Comparison of ENCODE assay signal across 8 cellular contexts in the genomic region with DNA sequence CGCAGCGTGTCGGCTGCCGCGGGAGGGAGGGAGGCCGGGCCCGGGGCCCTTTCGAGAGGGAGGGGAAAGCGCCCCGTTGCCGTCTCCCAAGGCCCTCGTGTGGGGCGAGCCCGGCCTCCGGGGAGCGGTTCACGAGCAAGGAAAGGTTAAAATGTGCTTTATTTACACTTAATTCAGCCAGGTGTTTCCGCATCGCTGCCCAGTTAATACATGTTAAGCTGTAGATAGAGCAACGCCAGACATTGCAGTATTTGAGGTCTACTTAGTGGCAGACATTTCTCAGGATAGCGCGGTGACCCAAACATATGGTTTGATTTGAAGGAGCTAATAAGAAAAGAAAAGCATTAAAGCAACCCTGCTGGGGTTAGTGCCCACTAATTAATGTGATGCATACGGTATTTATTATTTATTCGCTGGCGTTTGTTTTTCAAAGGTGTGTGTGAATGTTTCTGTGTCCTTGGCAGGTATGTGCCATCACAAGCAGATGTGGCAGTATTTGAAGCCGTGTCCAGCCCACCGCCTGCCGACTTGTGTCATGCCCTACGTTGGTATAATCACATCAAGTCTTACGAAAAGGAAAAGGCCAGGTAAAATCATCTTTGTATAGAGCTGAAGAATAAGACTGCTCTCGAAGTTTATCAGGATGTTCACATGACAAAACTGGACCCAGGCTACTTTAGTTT. TPM values are rescaled to one million over a fixed set of nuclear protein-coding genes. Genes with fewer than 3 reads are reported as not detected.
DNase-seq lines count a peak whose midpoint lies in the region; ATAC-seq and TF ChIP-seq lines count a peak whose summit lies in the region.

No MANE protein-coding gene starts in this region.

- peaks cover 48% of the 10 kb centered on the region for H4K20me1 ChIP-seq in BLaER1

- peak overlapping the region in 1 of 2 experiments; percentile 78 for H3K4ac ChIP-seq in mesenchymal stem cell (ENCODE audit: low read depth in 1 of 2, low read length in 2 of 2)

- H2BK15ac ChIP-seq in mesenchymal stem cell (ENCODE audit: low read depth, poor library complexity, severe bottlenecking), result no peak overlapping the region

- peaks cover 2% of the 10 kb centered on the region for H3K79me1 ChIP-seq in mesenchymal stem cell (replicated peaks; ENCODE audit: low read length, poor library complexity, severe bottlenecking)

- peak overlapping the region; percentile 15 for H2BK120ac ChIP-seq in mesenchymal stem cell (ENCODE audit: low read depth, low read length)

- ATAC-seq in GM18868 (IDR thresholded peaks at IDR 0.05; ENCODE audit: unreplicated experiment) (peak; percentile 47), HG03064 (IDR thresholded peaks at IDR 0.05; ENCODE audit: low read depth, unreplicated experiment) (peak; percentile 48), RWPE2 (ENCODE audit: low read depth) (peak; percentile 38; the same call in 2 of the 3 replicates)

- H3K27me3 ChIP-seq in BLaER1 (no peaks in the 10 kb centered on the region), RWPE2 (ENCODE audit: insufficient read depth, poor library complexity, severe bottlenecking) (no peaks in the 10 kb centered on the region), mesenchymal stem cell (ENCODE audit: control insufficient read depth in 1 of 2, insufficient read depth in 1 of 2, low read length in 2 of 2) (no peaks in the 10 kb centered on the region), uterus (no peaks in the 10 kb centered on the region)

- no peak for TF ChIP-seq CTCF in RWPE2 (IDR thresholded peaks at IDR 0.05; ENCODE audit: poor library complexity, severe bottlenecking)
- TF ChIP-seq CTCF in uterus (IDR thresholded peaks at IDR 0.05), result no peak

- H3K9ac ChIP-seq in BLaER1 (peak overlapping the region; percentile 95), mesenchymal stem cell (ENCODE audit: low read length) (peak overlapping the region; percentile 92)

- peak overlapping the region; percentile 86 for H3K4me3 ChIP-seq in BLaER1
- peak overlapping the region; percentile 77 for H3K4me3 ChIP-seq in RWPE2 (ENCODE audit: severe bottlenecking)
- H3K4me3 ChIP-seq in mesenchymal stem cell (ENCODE audit: insufficient read depth in 1 of 2, low read depth in 1 of 2, low read length in 2 of 2), result peak overlapping the region; percentile 76 to 88
- H3K4me3 ChIP-seq in uterus, result peak overlapping the region; percentile 83 to 92

- H3K27ac ChIP-seq in BLaER1 (peak overlapping the region; percentile 96), RWPE2 (ENCODE audit: poor library complexity, severe bottlenecking) (peak overlapping the region; percentile 77), mesenchymal stem cell (ENCODE audit: low read length, poor library complexity, severe bottlenecking) (peak overlapping the region; percentile 97), uterus (peak overlapping the region; percentile 91 to 92)

- DNase-seq in RWPE2 (ENCODE audit: low spot score) (no peak), dermis blood vessel endothelial cell (peak; percentile 63), mesenchymal stem cell (no peak), uterus (no peak), DMS114 treated with DMSO at 0.1 percent for 48 hours (lab: John Stamatoyannopoulos, UW; ENCODE audit: unreplicated experiment) (no peak)

- H3K23ac ChIP-seq in mesenchymal stem cell (ENCODE audit: low read length in 2 of 2), result no peak overlapping the region

- intact Hi-C loops in uterus (cut with DNase I; ENCODE audit: low total_unique reads), result no loop called here

- peak overlapping the region in 1 of 2 experiments; percentile 35 for H3K14ac ChIP-seq in mesenchymal stem cell (ENCODE audit: low read length in 2 of 2)

- TF ChIP-seq POLR2A in uterus (IDR thresholded peaks at IDR 0.05), result no peak

- peaks cover 55% of the 10 kb centered on the region for H3K36me3 ChIP-seq in BLaER1
- peaks cover 61% of the 10 kb centered on the region for H3K36me3 ChIP-seq in RWPE2 (ENCODE audit: low read depth)
- H3K36me3 ChIP-seq in mesenchymal stem cell (ENCODE audit: control insufficient read depth in 1 of 2, insufficient read depth in 2 of 2, low read depth in 1 of 2, low read length in 2 of 2), result peaks cover 15 to 36% of the 10 kb centered on the region in 2 experiments
- H3K36me3 ChIP-seq in uterus, result no peaks in the 10 kb centered on the region

- H4K8ac ChIP-seq in mesenchymal stem cell (ENCODE audit: low read length), result peak overlapping the region; percentile 7

- no peak overlapping the region for H2AK5ac ChIP-seq in mesenchymal stem cell (ENCODE audit: low read length, severe bottlenecking)

- no peak overlapping the region for H2BK12ac ChIP-seq in mesenchymal stem cell (ENCODE audit: low read length in 2 of 2)

- H2AFZ ChIP-seq in mesenchymal stem cell (ENCODE audit: low read depth, low read length), result no peak overlapping the region

- peak overlapping the region; percentile 55 to 64 for H3K18ac ChIP-seq in mesenchymal stem cell (ENCODE audit: low read depth in 1 of 2, low read length in 2 of 2)

- H3K4me2 ChIP-seq in BLaER1 (peak overlapping the region; percentile 95), mesenchymal stem cell (ENCODE audit: low read length, poor library complexity, severe bottlenecking) (peak overlapping the region; percentile 92)

- H2BK5ac ChIP-seq in mesenchymal stem cell (ENCODE audit: low read depth, low read length, poor library complexity, severe bottlenecking), result peak overlapping the region; percentile 11

- no peak overlapping the region for H4K91ac ChIP-seq in mesenchymal stem cell (ENCODE audit: low read length)

- 4% methylated on average over 31 of the region's 31 CpGs for WGBS in mesenchymal stem cell

- H3K9me3 ChIP-seq in BLaER1 (no peaks in the 10 kb centered on the region), RWPE2 (ENCODE audit: severe bottlenecking) (no peaks in the 10 kb centered on the region), mesenchymal stem cell (ENCODE audit: control insufficient read depth, low read length) (no peaks in the 10 kb centered on the region), uterus (no peaks in the 10 kb centered on the region)

- peaks cover 33% of the 10 kb centered on the region for H3K4me1 ChIP-seq in BLaER1
- peaks cover 12% of the 10 kb centered on the region for H3K4me1 ChIP-seq in RWPE2 (ENCODE audit: insufficient read depth, poor library complexity, severe bottlenecking)
- peaks cover 2% of the 10 kb centered on the region for H3K4me1 ChIP-seq in mesenchymal stem cell (ENCODE audit: control insufficient read depth, insufficient read depth, low read depth, low read length)
- H3K4me1 ChIP-seq in uterus, result peaks cover 4 to 8% of the 10 kb centered on the region in 2 donors

RNA-seq across cellular contexts. Expression of gene EEF1B2, which starts 0.6 kb away (rescaled TPM):
- total RNA-seq in dermis blood vessel endothelial cell (389 and 535 TPM in 2 replicates), uterus (100 to 1,000 TPM; 267 to 794 (median 564) TPM)
- 649 TPM for polyA plus RNA-seq in mesenchymal stem cell (2013, experiment 1 of 2)
- polyA plus RNA-seq in mesenchymal stem cell (2013, experiment 2 of 2), result 665 TPM

RNA-seq across cellular contexts. Expression of gene NDUFS1, which starts 1.0 kb away (rescaled TPM):
- total RNA-seq in dermis blood vessel endothelial cell (173 and 195 TPM in 2 replicates), uterus (100 to 1,000 TPM in 1 of 4 donors, 10 to 100 TPM in 3; 25.6 to 164 (median 56.6) TPM)
- polyA plus RNA-seq in mesenchymal stem cell (2013, experiment 1 of 2), result 40.6 TPM
- polyA plus RNA-seq in mesenchymal stem cell (2013, experiment 2 of 2), result 46.1 TPM
